In genomic region chr10:101208543-101208942, GRCh38 we compare ENCODE assay signal across 31 cellular contexts. TPM values are rescaled to one million over a fixed set of nuclear protein-coding genes. Genes with fewer than 3 reads are reported as not detected.
"Had no signal": no experiment of that assay in that cellular context is flagged by ENCODE, and none has a peak within 500 bp of the region (broad histone marks: within the 10 kb centered on the region; RNA-seq: fewer than 3 reads in every experiment).

No MANE protein-coding gene starts in this region.

- ATAC-seq: stimulated activated effector memory CD8-positive, alpha-beta T cell treated with anti-CD3 and anti-CD28 coated beads, Interleukin-12 subunit alpha, Interleukin-12 subunit beta, amount 100 ng/mL, for 72 hours; stimulated activated memory B cell treated with anti-CD40 and anti-IgM and Interleukin-4, amounts not matched to agents 10 μg/mL and 1 μg/mL and 100 μg/mL, for 72 hours; stimulated activated naive B cell treated with anti-CD40 and anti-IgM and Interleukin-4, amounts not matched to agents 10 μg/mL and 1 μg/mL and 100 μg/mL, for 72 hours; stimulated activated naive CD8-positive, alpha-beta T cell treated with anti-CD3 and anti-CD28 coated beads, Interleukin-15, amount 100 ng/mL, for 72 hours; stimulated activated naive CD8-positive, alpha-beta T cell treated with anti-CD3 and anti-CD28 coated beads, Interleukin-15, Interleukin-2, amounts not matched to agents 100 U/mL and 50 U/mL, for 24 hours; upper lobe of right lung had no signal

- DNase-seq: stimulated activated CD4-positive, alpha-beta T cell treated with anti-CD3 and anti-CD28 coated beads, Interleukin-2, amount 100 ng/mL, for 48 hours; stimulated activated CD4-positive, alpha-beta T cell treated with anti-CD3 and anti-CD28 coated beads, Interleukin-4, amount 100 ng/mL, for 1 hour; stimulated activated CD4-positive, alpha-beta T cell treated with anti-CD3 and anti-CD28 coated beads, Interleukin-4, amount 100 ng/mL, for 24 hours; stimulated activated CD4-positive, alpha-beta T cell treated with anti-CD3 and anti-CD28 coated beads, Interleukin-4, amount 100 ng/mL, for 4 hours; stimulated activated CD8-positive, alpha-beta memory T cell treated with anti-CD3 and anti-CD28 coated beads, Interleukin-4, amount 100 ng/mL, for 48 hours; stimulated activated naive B cell treated with anti-CD40 and anti-IgM and Interleukin-4, amounts not matched to agents 10 μg/mL and 1 μg/mL and 100 μg/mL, for 72 hours; stimulated activated naive CD4-positive, alpha-beta T cell; stimulated activated naive CD4-positive, alpha-beta T cell treated with Interleukin-2 at 50 U/mL for 16 hours; stimulated activated naive CD8-positive, alpha-beta T cell treated with anti-CD3 and anti-CD28 coated beads, Interleukin-15, amount 100 ng/mL, for 72 hours; stimulated activated naive CD8-positive, alpha-beta T cell treated with anti-CD3 and anti-CD28 coated beads, Interleukin-15, Interleukin-2, amounts not matched to agents 100 U/mL and 50 U/mL, for 24 hours; stomach; substantia nigra; testis; thyroid gland; tibial artery; transverse colon; trophoblast cell; upper lobe of left lung; uterus had no signal

- H3K4me1 ChIP-seq: suprapubic skin, testis, thyroid gland, upper lobe of right lung, uterus, vagina had no signal

- H3K4me3 ChIP-seq: stomach, suprapubic skin, testis, thoracic aorta, thyroid gland, tibial artery, tibial nerve, transverse colon, upper lobe of left lung, upper lobe of right lung, uterus, vagina had no signal

- H3K36me3 ChIP-seq: stomach, suprapubic skin, thoracic aorta, thyroid gland, tibial artery, tibial nerve, transverse colon, upper lobe of left lung, upper lobe of right lung, uterus, vagina had no signal

- FAIRE-seq: urothelium cell line had no signal

- H3K27me3 ChIP-seq: testis, thyroid gland, vagina had no signal

- H3K27ac ChIP-seq: stomach, suprapubic skin, testis, thoracic aorta, thyroid gland, tibial artery, tibial nerve, transverse colon, upper lobe of left lung, upper lobe of right lung, uterus, vagina had no signal

- H3K9me3 ChIP-seq: suprapubic skin, testis, thoracic aorta, thyroid gland, transverse colon, upper lobe of left lung, upper lobe of right lung, uterus, vagina had no signal

RNA-seq across cellular contexts. Expression of gene LBX1, which starts 20.7 kb away (rescaled TPM):
- total RNA-seq: stomach, subcutaneous adipose tissue, suprapubic skin, temporal lobe, thoracic aorta, thyroid gland, transverse colon, upper lobe of right lung, ureter, urinary bladder, uterus, vagina had no signal
- polyA plus RNA-seq: stomach, urinary bladder had no signal
